1 cellular context compared by ENCODE assay signal in genomic region chr4:125591290-125591689, GRCh38.
TF ChIP-seq lines count a peak whose summit lies in the region.

No MANE protein-coding gene starts in this region.

TF ChIP-seq in GM23338, 12 proteins besides CTCF, POLR2A, EP300 and RAD21 (continued from another document):
- no peak for TF ChIP-seq ZNF462 (CRISPR knock-in tag; IDR thresholded peaks at IDR 0.05)
- TF ChIP-seq REST (IDR thresholded peaks at IDR 0.05; ENCODE audit: unreplicated experiment), result no peak
- no peak for TF ChIP-seq ZNF114 (CRISPR knock-in tag; IDR thresholded peaks at IDR 0.05)
- TF ChIP-seq EZH2 (IDR thresholded peaks at IDR 0.05; ENCODE audit: low read depth, unreplicated experiment), result no peak
- no peak for TF ChIP-seq POLR2AphosphoS5 (IDR thresholded peaks at IDR 0.05; ENCODE audit: low read depth)
- TF ChIP-seq STAT1 (IDR thresholded peaks at IDR 0.05; ENCODE audit: unreplicated experiment), result no peak
- TF ChIP-seq JUNB (IDR thresholded peaks at IDR 0.05; ENCODE audit: unreplicated experiment), result no peak
